ENCODE assay signal across 2 cellular contexts in genomic region chr3:72390841-72391240, GRCh38.
TF ChIP-seq lines count a peak whose summit lies in the region.

No MANE protein-coding gene starts in this region.

TF ChIP-seq in GM23338, 12 proteins besides CTCF, POLR2A, EP300 and RAD21 (continued from another document):
- TF ChIP-seq REST (IDR thresholded peaks at IDR 0.05; ENCODE audit: unreplicated experiment) = no peak
- TF ChIP-seq EZH2phosphoT487 (IDR thresholded peaks at IDR 0.05; ENCODE audit: unreplicated experiment) = no peak
- TF ChIP-seq ZNF331 (CRISPR knock-in tag; IDR thresholded peaks at IDR 0.05; ENCODE audit: low read depth) = no peak
- no peak for TF ChIP-seq STAT1 (IDR thresholded peaks at IDR 0.05; ENCODE audit: unreplicated experiment)
- TF ChIP-seq CREB1 (CRISPR knock-in tag; IDR thresholded peaks at IDR 0.05; ENCODE audit: low read depth) = no peak
- no peak for TF ChIP-seq JUNB (IDR thresholded peaks at IDR 0.05; ENCODE audit: unreplicated experiment)
- no peak for TF ChIP-seq POLR2AphosphoS5 (IDR thresholded peaks at IDR 0.05; ENCODE audit: low read depth)
- TF ChIP-seq ZNF114 (CRISPR knock-in tag; IDR thresholded peaks at IDR 0.05) = no peak
- no peak for TF ChIP-seq ETS1 (IDR thresholded peaks at IDR 0.05)
- TF ChIP-seq NANOG (IDR thresholded peaks at IDR 0.05; ENCODE audit: borderline replicate concordance) = no peak

TF ChIP-seq in K562, 482 proteins besides CTCF, POLR2A, EP300 and RAD21 (continued from another document):
- no peak for TF ChIP-seq RNF219 (CRISPR knock-in tag; IDR thresholded peaks at IDR 0.05)
- TF ChIP-seq KLF1 (tag; IDR thresholded peaks at IDR 0.05) = no peak
